In the genomic region with DNA sequence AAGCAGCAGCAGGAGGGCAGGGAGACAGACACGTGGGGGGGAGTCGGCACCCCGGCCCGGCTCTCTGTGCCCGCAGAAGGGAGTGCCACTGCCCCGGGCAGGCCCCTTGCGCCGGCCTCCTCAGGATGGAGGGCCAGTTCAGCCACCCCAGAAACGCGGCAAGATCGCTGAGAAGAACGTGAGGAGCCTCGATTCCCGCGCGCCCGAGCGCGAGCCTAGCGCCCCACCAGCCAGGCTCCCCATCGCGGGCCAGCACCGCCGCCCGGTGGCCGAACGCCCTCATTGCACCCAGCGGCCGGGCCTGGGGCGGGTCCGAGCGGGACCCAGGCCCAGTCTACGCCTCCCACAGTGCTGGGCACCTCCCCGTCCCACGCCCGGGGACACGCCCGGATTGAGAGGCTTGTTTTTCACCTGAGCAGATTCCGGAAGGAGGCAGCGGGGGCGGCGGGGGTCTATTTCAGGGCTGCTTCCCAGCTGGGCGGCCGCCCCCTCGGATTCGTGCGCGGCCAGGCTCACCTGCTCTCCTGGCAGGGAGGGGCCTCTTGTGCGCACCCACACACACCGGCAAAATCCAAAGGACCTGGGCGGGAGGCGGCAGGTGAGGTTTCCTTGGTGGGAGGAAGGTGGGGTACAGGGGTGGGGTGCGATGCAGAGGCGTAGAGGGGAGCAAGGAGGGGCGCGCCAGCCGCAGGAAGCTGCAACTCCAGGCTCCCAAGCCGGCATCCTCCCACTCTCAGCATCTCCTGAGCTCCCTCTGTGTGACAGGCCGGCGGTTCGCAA, we compare ENCODE assay signal across 8 cellular contexts. TPM values are rescaled to one million over a fixed set of nuclear protein-coding genes. Genes with fewer than 3 reads are reported as not detected.
DNase-seq lines count a peak whose midpoint lies in the region; ATAC-seq and TF ChIP-seq lines count a peak whose summit lies in the region.

No MANE protein-coding gene starts in this region.

- peak; percentile 14 for DNase-seq in A172 (ENCODE audit: low spot score)
- peak; percentile 38 for DNase-seq in NCI-H774 (lab: John Stamatoyannopoulos, UW)
- peak; percentile 47 for DNase-seq in activated T-cell treated with anti-CD3 and anti-CD28 coated beads for 24 hours (ENCODE audit: low read depth)
- DNase-seq in natural killer cell treated with Interleukin-12 subunit alpha and Interleukin-12 subunit beta and Interleukin-15 and Interleukin-18, amount 100 ng/mL, for 72 hours (ENCODE audit: low spot score), result no peak
- DNase-seq in GOT3 (lab: John Stamatoyannopoulos, UW), result no peak

- no peak overlapping the region for H3K4me3 Mint-ChIP-seq in natural killer cell treated with Interleukin-12 subunit alpha and Interleukin-12 subunit beta and Interleukin-15 and Interleukin-18, amount 100 ng/mL, for 72 hours
- H3K4me3 Mint-ChIP-seq in stimulated activated naive CD8-positive, alpha-beta T cell treated with anti-CD3 and anti-CD28 coated beads, Interleukin-15, Interleukin-2, amounts not matched to agents 100 ng/mL and 50 ng/mL, for 24 hours, result peak overlapping the region; percentile 23

- H3K9me3 Mint-ChIP-seq in natural killer cell treated with Interleukin-12 subunit alpha and Interleukin-12 subunit beta and Interleukin-15 and Interleukin-18, amount 100 ng/mL, for 72 hours, result no peaks in the 10 kb centered on the region
- no peaks in the 10 kb centered on the region for H3K9me3 Mint-ChIP-seq in stimulated activated naive CD8-positive, alpha-beta T cell treated with anti-CD3 and anti-CD28 coated beads, Interleukin-15, Interleukin-2, amounts not matched to agents 100 ng/mL and 50 ng/mL, for 24 hours

- H3K4me3 ChIP-seq in GM12875 (ENCODE audit: low read depth, low read length), result no peak overlapping the region

- peak; percentile 74 for ATAC-seq in esophagus mucosa
- peak; percentile 64 to 76 for ATAC-seq in natural killer cell treated with Interleukin-12 subunit alpha and Interleukin-12 subunit beta and Interleukin-15 and Interleukin-18, amount 100 ng/mL, for 72 hours

- peaks cover 0 to 4% of the 10 kb centered on the region in 2 donors for H3K4me1 Mint-ChIP-seq in natural killer cell treated with Interleukin-12 subunit alpha and Interleukin-12 subunit beta and Interleukin-15 and Interleukin-18, amount 100 ng/mL, for 72 hours (ENCODE audit: low read depth in 2 of 2)
- peaks cover 5% of the 10 kb centered on the region for H3K4me1 Mint-ChIP-seq in stimulated activated naive CD8-positive, alpha-beta T cell treated with anti-CD3 and anti-CD28 coated beads, Interleukin-15, Interleukin-2, amounts not matched to agents 100 ng/mL and 50 ng/mL, for 24 hours (ENCODE audit: low read depth)

- TF ChIP-seq CTCF in GM12875 (IDR thresholded peaks at IDR 0.05; ENCODE audit: borderline replicate concordance, insufficient read depth, low read depth, low read length), result peak; percentile 99

- H3K36me3 Mint-ChIP-seq in natural killer cell treated with Interleukin-12 subunit alpha and Interleukin-12 subunit beta and Interleukin-15 and Interleukin-18, amount 100 ng/mL, for 72 hours, result peaks cover 6% of the 10 kb centered on the region
- no peaks in the 10 kb centered on the region for H3K36me3 Mint-ChIP-seq in stimulated activated naive CD8-positive, alpha-beta T cell treated with anti-CD3 and anti-CD28 coated beads, Interleukin-15, Interleukin-2, amounts not matched to agents 100 ng/mL and 50 ng/mL, for 24 hours (ENCODE audit: low read depth)

- H3K27me3 Mint-ChIP-seq in natural killer cell treated with Interleukin-12 subunit alpha and Interleukin-12 subunit beta and Interleukin-15 and Interleukin-18, amount 100 ng/mL, for 72 hours, result peaks cover 41 to 60% of the 10 kb centered on the region in 2 donors
- H3K27me3 Mint-ChIP-seq in stimulated activated naive CD8-positive, alpha-beta T cell treated with anti-CD3 and anti-CD28 coated beads, Interleukin-15, Interleukin-2, amounts not matched to agents 100 ng/mL and 50 ng/mL, for 24 hours, result peaks cover 49% of the 10 kb centered on the region

- H3K27ac Mint-ChIP-seq in natural killer cell treated with Interleukin-12 subunit alpha and Interleukin-12 subunit beta and Interleukin-15 and Interleukin-18, amount 100 ng/mL, for 72 hours, result no peak overlapping the region
- no peak overlapping the region for H3K27ac Mint-ChIP-seq in stimulated activated naive CD8-positive, alpha-beta T cell treated with anti-CD3 and anti-CD28 coated beads, Interleukin-15, Interleukin-2, amounts not matched to agents 100 ng/mL and 50 ng/mL, for 24 hours

RNA-seq across cellular contexts. Expression of a gene that starts 9.0 kb away (rescaled TPM):
- total RNA-seq in A172 (2014; rRNA removed; shearing (Covaris generic)), result 0.96 TPM in 1 of 2 replicates, not detected in the other
- total RNA-seq in esophagus mucosa, result not detected
- total RNA-seq in natural killer cell treated with Interleukin-12 subunit alpha and Interleukin-12 subunit beta and Interleukin-15 and Interleukin-18, amount 100 ng/mL, for 72 hours, result not detected

Comparison
In these comparisons a context has a peak if more than half of its experiments do, and no peak if none do; other contexts are left out.
1. DNase-seq: peak in A172 (single experiment), NCI-H774 (single experiment) and activated T-cell treated with anti-CD3 and anti-CD28 coated beads for 24 hours (single experiment); none in natural killer cell treated with Interleukin-12 subunit alpha and Interleukin-12 subunit beta and Interleukin-15 and Interleukin-18, amount 100 ng/mL, for 72 hours (single experiment) and GOT3 (single experiment).